In genomic region chr10:99548041-99548530, GRCh38 we compare ENCODE assay signal across 8 cellular contexts. TPM values are rescaled to one million over a fixed set of nuclear protein-coding genes. Genes with fewer than 3 reads are reported as not detected.
DNase-seq lines count a peak whose midpoint lies in the region; ATAC-seq, FAIRE-seq and TF ChIP-seq lines count a peak whose summit lies in the region.

No MANE protein-coding gene starts in this region.

- peak; percentile 39 for TF ChIP-seq CTCF in A549 (IDR thresholded peaks at IDR 0.05)
- peak; percentile 54 for TF ChIP-seq CTCF in GM12864 (IDR thresholded peaks at IDR 0.05; ENCODE audit: low read depth, low read length, missing control alignments)
- TF ChIP-seq CTCF in fibroblast of the aortic adventitia (IDR thresholded peaks at IDR 0.05; ENCODE audit: insufficient read depth, low read length), result peak; percentile 37
- no peak for TF ChIP-seq CTCF in RWPE1 (conservative IDR thresholded peaks at IDR 0.05; ENCODE audit: low read depth)

- DNase-seq in A549 (ENCODE audit: low read depth in 1 of 2, low spot score in 1 of 2) (peak; percentile 65 to 75), GM12864 (ENCODE audit: low read depth) (no peak), NCI-H69 (lab: John Stamatoyannopoulos, UW) (peak; percentile 14), fibroblast of the aortic adventitia (ENCODE audit: low read depth) (peak; percentile 34), RWPE1 (ENCODE audit: low spot score) (no peak), D341Med (ENCODE audit: low spot score) (no peak), putamen (ENCODE audit: low spot score) (no peak)

- no peak for TF ChIP-seq EP300 in A549 (IDR thresholded peaks at IDR 0.05)

- WGBS in A549 (ENCODE audit: missing lambda C conversion rate), result 16% methylated on average over 2 of the region's 2 CpGs

- TF ChIP-seq RAD21 in A549 (conservative IDR thresholded peaks at IDR 0.05 in 1 of 2, IDR thresholded peaks at IDR 0.05 in 1 of 2), result peak; percentile 45 to 62

- H3K9me3 ChIP-seq in A549, result no peaks in the 10 kb centered on the region

- ATAC-seq in A549 (peak; percentile 92 to 96), GM18505 (IDR thresholded peaks at IDR 0.05; ENCODE audit: unreplicated experiment) (no peak)

- no peak overlapping the region for H3K27ac ChIP-seq in A549
- no peak overlapping the region for H3K27ac ChIP-seq in RWPE1

- CTCF ChIA-PET in A549 (lab: Yijun Ruan, JAX) (interaction anchor here (0.7 to 10.8 kb wide), 12 partner anchors 12 to 1081 kb away, joined by 3 to 74 read pairs (median 4); no protein-coding TSS in a partner anchor), RWPE1 (lab: Yijun Ruan, JAX) (interaction anchor here (0.6 to 1.0 kb wide), 5 partner anchors 13 to 112 kb away, joined by 3 to 6 read pairs (median 3); no protein-coding TSS in a partner anchor)

- POLR2A ChIA-PET in A549 (lab: Yijun Ruan, JAX) (interaction anchor here (2.3 kb wide), 1 partner anchor 118 kb away, joined by 8 read pairs; the partner anchor contains the start of gene GOT1), RWPE1 (lab: Yijun Ruan, JAX; ENCODE audit: low non-redundant PET) (no interaction called here)

- no peak overlapping the region for H3K4me3 ChIP-seq in A549
- H3K4me3 ChIP-seq in GM12864 (ENCODE audit: low read depth, low read length), result no peak overlapping the region
- H3K4me3 ChIP-seq in fibroblast of the aortic adventitia (ENCODE audit: low read depth, low read length), result no peak overlapping the region

- TF ChIP-seq POLR2A in A549 (IDR thresholded peaks at IDR 0.05; ENCODE audit: low read length), result no peak
- TF ChIP-seq POLR2A in GM18505 (IDR thresholded peaks at IDR 0.05; ENCODE audit: borderline replicate concordance, extremely low read depth, insufficient read depth, insufficient read length), result no peak

- H3K4me2 ChIP-seq in A549, result no peak overlapping the region

- FAIRE-seq in A549 (lab: Jason Lieb, UNC), result peak; percentile 46

- peaks cover 5% of the 10 kb centered on the region; the same call in 1 of the 3 replicates for H3K4me1 ChIP-seq in A549

TF ChIP-seq in A549, 52 proteins besides CTCF, POLR2A, EP300 and RAD21:
- TF ChIP-seq SMC3 (IDR thresholded peaks at IDR 0.05), result peak; percentile 54; the same call in 1 of the 3 replicates
- no peak for TF ChIP-seq HOXB5 (CRISPR knock-in tag; IDR thresholded peaks at IDR 0.05)
TF ChIP-seq in A549: peak in this region for 1.

RNA-seq across cellular contexts. Expression of gene NKX2-3, which starts 15.3 kb away (rescaled TPM):
- not detected in 2 replicates for polyA plus RNA-seq in A549 (2011; rRNA removed)
- 0.03 and 0.06 TPM in 2 replicates for polyA plus RNA-seq in A549 (2012; cell fraction: cytosol; rRNA removed)
- 0.04 TPM in 1 of 2 replicates, not detected in the other for polyA plus RNA-seq in A549 (2012; cell fraction: nucleus; rRNA removed)
- 0.05 TPM in 1 of 3 replicates, not detected in the others for polyA plus RNA-seq in A549 (2017; fragmentation: RNase III; extraction: RNeasy Plus Mini Kit Qiagen cat#74134 plus additional on column Dnase treatment)
- polyA minus RNA-seq in A549 (2011; rRNA and poly(A)+ RNA removed), result not detected in 2 replicates
- not detected in 2 replicates for total RNA-seq in fibroblast of the aortic adventitia (ENCODE audit: low replicate concordance)

Comparison
In these comparisons a context has a peak if more than half of its experiments do, and no peak if none do; other contexts are left out.
1. DNase-seq: peak in A549 (2 of 2), NCI-H69 (single experiment) and fibroblast of the aortic adventitia (single experiment); none in GM12864 (single experiment), RWPE1 (single experiment), D341Med (single experiment) and putamen (single experiment).